3 cellular contexts compared by ENCODE assay signal in the genomic region with DNA sequence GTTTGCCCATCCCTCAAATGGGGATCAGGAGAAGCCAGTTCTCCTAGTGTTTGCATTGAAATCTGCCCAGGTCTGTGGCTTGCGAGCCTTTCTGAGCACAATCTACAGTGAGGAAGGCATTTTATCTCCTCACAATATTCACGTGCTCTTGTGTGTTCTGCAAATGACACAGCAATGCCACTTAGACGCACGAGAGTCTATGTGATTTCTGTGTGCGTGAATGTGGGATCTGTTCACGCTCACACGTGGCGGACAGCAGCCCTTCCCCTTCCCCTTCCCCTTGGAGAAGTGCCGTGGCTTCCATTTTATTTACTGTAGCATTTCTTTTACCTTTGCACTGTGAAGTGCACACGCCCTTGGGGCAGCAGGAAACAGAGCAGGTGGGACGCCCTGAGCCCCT.
TF ChIP-seq lines count a peak whose summit lies in the region.

No MANE protein-coding gene starts in this region.

TF ChIP-seq in GM23338, 12 proteins besides CTCF, POLR2A, EP300 and RAD21 (continues in another document):
- TF ChIP-seq POLR2AphosphoS5 (IDR thresholded peaks at IDR 0.05; ENCODE audit: low read depth) (no peak), ZNF331 (CRISPR knock-in tag; IDR thresholded peaks at IDR 0.05; ENCODE audit: low read depth) (no peak), NANOG (IDR thresholded peaks at IDR 0.05; ENCODE audit: borderline replicate concordance) (no peak), JUNB (IDR thresholded peaks at IDR 0.05; ENCODE audit: unreplicated experiment) (no peak)
- TF ChIP-seq, protein P1, sequence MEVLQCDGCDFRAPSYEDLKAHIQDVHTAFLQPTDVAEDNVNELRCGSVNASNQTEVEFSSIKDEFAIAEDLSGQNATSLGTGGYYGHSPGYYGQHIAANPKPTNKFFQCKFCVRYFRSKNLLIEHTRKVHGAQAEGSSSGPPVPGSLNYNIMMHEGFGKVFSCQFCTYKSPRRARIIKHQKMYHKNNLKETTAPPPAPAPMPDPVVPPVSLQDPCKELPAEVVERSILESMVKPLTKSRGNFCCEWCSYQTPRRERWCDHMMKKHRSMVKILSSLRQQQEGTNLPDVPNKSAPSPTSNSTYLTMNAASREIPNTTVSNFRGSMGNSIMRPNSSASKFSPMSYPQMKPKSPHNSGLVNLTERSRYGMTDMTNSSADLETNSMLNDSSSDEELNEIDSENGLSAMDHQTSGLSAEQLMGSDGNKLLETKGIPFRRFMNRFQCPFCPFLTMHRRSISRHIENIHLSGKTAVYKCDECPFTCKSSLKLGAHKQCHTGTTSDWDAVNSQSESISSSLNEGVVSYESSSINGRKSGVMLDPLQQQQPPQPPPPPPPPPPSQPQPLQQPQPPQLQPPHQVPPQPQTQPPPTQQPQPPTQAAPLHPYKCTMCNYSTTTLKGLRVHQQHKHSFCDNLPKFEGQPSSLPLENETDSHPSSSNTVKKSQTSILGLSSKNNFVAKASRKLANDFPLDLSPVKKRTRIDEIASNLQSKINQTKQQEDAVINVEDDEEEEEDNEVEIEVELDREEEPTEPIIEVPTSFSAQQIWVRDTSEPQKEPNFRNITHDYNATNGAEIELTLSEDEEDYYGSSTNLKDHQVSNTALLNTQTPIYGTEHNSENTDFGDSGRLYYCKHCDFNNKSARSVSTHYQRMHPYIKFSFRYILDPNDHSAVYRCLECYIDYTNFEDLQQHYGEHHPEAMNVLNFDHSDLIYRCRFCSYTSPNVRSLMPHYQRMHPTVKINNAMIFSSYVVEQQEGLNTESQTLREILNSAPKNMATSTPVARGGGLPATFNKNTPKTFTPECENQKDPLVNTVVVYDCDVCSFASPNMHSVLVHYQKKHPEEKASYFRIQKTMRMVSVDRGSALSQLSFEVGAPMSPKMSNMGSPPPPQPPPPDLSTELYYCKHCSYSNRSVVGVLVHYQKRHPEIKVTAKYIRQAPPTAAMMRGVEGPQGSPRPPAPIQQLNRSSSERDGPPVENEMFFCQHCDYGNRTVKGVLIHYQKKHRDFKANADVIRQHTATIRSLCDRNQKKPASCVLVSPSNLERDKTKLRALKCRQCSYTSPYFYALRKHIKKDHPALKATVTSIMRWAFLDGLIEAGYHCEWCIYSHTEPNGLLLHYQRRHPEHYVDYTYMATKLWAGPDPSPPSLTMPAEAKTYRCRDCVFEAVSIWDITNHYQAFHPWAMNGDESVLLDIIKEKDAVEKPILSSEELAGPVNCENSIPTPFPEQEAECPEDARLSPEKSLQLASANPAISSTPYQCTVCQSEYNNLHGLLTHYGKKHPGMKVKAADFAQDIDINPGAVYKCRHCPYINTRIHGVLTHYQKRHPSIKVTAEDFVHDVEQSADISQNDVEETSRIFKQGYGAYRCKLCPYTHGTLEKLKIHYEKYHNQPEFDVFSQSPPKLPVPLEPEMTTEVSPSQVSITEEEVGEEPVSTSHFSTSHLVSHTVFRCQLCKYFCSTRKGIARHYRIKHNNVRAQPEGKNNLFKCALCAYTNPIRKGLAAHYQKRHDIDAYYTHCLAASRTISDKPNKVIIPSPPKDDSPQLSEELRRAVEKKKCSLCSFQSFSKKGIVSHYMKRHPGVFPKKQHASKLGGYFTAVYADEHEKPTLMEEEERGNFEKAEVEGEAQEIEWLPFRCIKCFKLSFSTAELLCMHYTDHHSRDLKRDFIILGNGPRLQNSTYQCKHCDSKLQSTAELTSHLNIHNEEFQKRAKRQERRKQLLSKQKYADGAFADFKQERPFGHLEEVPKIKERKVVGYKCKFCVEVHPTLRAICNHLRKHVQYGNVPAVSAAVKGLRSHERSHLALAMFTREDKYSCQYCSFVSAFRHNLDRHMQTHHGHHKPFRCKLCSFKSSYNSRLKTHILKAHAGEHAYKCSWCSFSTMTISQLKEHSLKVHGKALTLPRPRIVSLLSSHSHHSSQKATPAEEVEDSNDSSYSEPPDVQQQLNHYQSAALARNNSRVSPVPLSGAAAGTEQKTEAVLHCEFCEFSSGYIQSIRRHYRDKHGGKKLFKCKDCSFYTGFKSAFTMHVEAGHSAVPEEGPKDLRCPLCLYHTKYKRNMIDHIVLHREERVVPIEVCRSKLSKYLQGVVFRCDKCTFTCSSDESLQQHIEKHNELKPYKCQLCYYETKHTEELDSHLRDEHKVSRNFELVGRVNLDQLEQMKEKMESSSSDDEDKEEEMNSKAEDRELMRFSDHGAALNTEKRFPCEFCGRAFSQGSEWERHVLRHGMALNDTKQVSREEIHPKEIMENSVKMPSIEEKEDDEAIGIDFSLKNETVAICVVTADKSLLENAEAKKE (CRISPR knock-in tag; IDR thresholded peaks at IDR 0.05) = no peak

TF ChIP-seq in K562, 482 proteins besides CTCF, POLR2A, EP300 and RAD21 (continues in another document):
- TF ChIP-seq, protein P2, sequence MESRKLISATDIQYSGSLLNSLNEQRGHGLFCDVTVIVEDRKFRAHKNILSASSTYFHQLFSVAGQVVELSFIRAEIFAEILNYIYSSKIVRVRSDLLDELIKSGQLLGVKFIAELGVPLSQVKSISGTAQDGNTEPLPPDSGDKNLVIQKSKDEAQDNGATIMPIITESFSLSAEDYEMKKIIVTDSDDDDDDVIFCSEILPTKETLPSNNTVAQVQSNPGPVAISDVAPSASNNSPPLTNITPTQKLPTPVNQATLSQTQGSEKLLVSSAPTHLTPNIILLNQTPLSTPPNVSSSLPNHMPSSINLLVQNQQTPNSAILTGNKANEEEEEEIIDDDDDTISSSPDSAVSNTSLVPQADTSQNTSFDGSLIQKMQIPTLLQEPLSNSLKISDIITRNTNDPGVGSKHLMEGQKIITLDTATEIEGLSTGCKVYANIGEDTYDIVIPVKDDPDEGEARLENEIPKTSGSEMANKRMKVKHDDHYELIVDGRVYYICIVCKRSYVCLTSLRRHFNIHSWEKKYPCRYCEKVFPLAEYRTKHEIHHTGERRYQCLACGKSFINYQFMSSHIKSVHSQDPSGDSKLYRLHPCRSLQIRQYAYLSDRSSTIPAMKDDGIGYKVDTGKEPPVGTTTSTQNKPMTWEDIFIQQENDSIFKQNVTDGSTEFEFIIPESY (CRISPR knock-in tag; IDR thresholded peaks at IDR 0.05) = 0 out of 2 replicates have a peak, but pooled peaks have one; percentile 48
- TF ChIP-seq, protein P3, sequence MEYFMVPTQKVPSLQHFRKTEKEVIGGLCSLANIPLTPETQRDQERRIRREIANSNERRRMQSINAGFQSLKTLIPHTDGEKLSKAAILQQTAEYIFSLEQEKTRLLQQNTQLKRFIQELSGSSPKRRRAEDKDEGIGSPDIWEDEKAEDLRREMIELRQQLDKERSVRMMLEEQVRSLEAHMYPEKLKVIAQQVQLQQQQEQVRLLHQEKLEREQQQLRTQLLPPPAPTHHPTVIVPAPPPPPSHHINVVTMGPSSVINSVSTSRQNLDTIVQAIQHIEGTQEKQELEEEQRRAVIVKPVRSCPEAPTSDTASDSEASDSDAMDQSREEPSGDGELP (CRISPR knock-in tag; IDR thresholded peaks at IDR 0.05; ENCODE audit: borderline replicate concordance) = no peak
- TF ChIP-seq, protein P4, sequence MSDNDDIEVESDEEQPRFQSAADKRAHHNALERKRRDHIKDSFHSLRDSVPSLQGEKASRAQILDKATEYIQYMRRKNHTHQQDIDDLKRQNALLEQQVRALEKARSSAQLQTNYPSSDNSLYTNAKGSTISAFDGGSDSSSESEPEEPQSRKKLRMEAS (CRISPR knock-in tag; IDR thresholded peaks at IDR 0.05) = peak; percentile 65
- no peak for TF ChIP-seq ZEB2 (IDR thresholded peaks at IDR 0.05)
- peak in 1 of 3 experiments; percentile 6 for TF ChIP-seq YY1 (IDR thresholded peaks at IDR 0.05; ENCODE audit: borderline replicate concordance in 1 of 3, control insufficient read depth in 1 of 3, extremely low read depth in 1 of 3, insufficient read depth in 3 of 3, insufficient read length in 1 of 3, insufficient replicate concordance in 2 of 3, low read depth in 1 of 3, low read length in 2 of 3)
- TF ChIP-seq, protein P5, sequence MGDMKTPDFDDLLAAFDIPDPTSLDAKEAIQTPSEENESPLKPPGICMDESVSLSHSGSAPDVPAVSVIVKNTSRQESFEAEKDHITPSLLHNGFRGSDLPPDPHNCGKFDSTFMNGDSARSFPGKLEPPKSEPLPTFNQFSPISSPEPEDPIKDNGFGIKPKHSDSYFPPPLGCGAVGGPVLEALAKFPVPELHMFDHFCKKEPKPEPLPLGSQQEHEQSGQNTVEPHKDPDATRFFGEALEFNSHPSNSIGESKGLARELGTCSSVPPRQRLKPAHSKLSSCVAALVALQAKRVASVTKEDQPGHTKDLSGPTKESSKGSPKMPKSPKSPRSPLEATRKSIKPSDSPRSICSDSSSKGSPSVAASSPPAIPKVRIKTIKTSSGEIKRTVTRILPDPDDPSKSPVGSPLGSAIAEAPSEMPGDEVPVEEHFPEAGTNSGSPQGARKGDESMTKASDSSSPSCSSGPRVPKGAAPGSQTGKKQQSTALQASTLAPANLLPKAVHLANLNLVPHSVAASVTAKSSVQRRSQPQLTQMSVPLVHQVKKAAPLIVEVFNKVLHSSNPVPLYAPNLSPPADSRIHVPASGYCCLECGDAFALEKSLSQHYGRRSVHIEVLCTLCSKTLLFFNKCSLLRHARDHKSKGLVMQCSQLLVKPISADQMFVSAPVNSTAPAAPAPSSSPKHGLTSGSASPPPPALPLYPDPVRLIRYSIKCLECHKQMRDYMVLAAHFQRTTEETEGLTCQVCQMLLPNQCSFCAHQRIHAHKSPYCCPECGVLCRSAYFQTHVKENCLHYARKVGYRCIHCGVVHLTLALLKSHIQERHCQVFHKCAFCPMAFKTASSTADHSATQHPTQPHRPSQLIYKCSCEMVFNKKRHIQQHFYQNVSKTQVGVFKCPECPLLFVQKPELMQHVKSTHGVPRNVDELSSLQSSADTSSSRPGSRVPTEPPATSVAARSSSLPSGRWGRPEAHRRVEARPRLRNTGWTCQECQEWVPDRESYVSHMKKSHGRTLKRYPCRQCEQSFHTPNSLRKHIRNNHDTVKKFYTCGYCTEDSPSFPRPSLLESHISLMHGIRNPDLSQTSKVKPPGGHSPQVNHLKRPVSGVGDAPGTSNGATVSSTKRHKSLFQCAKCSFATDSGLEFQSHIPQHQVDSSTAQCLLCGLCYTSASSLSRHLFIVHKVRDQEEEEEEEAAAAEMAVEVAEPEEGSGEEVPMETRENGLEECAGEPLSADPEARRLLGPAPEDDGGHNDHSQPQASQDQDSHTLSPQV (IDR thresholded peaks at IDR 0.05) = peak; percentile 85

TF ChIP-seq in neural cell, 6 proteins besides CTCF, POLR2A, EP300 and RAD21:
- TF ChIP-seq, protein P6, sequence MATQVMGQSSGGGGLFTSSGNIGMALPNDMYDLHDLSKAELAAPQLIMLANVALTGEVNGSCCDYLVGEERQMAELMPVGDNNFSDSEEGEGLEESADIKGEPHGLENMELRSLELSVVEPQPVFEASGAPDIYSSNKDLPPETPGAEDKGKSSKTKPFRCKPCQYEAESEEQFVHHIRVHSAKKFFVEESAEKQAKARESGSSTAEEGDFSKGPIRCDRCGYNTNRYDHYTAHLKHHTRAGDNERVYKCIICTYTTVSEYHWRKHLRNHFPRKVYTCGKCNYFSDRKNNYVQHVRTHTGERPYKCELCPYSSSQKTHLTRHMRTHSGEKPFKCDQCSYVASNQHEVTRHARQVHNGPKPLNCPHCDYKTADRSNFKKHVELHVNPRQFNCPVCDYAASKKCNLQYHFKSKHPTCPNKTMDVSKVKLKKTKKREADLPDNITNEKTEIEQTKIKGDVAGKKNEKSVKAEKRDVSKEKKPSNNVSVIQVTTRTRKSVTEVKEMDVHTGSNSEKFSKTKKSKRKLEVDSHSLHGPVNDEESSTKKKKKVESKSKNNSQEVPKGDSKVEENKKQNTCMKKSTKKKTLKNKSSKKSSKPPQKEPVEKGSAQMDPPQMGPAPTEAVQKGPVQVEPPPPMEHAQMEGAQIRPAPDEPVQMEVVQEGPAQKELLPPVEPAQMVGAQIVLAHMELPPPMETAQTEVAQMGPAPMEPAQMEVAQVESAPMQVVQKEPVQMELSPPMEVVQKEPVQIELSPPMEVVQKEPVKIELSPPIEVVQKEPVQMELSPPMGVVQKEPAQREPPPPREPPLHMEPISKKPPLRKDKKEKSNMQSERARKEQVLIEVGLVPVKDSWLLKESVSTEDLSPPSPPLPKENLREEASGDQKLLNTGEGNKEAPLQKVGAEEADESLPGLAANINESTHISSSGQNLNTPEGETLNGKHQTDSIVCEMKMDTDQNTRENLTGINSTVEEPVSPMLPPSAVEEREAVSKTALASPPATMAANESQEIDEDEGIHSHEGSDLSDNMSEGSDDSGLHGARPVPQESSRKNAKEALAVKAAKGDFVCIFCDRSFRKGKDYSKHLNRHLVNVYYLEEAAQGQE (IDR thresholded peaks at IDR 0.05; ENCODE audit: borderline replicate concordance) = no peak
- no peak for TF ChIP-seq POLR2AphosphoS5 (IDR thresholded peaks at IDR 0.05)
